ENCODE assay signal across 36 cellular contexts in genomic region chr18:35705988-35706387, GRCh38.
"Had no signal": no experiment of that assay in that cellular context is flagged by ENCODE, and none has a peak within 500 bp of the region (broad histone marks: within the 10 kb centered on the region; RNA-seq: fewer than 3 reads in every experiment).

No MANE protein-coding gene starts in this region.

- H3K27ac ChIP-seq: ascending aorta, cardiac muscle cell, VCaP had no signal

- H3K4me3 Mint-ChIP-seq: activated B cell treated with CpG ODN at 0.5 μM for 24 hours; activated CD4-positive, alpha-beta memory T cell treated with anti-CD3 and anti-CD28 coated beads, Interleukin-2, amount 10 ng/mL, durations not matched to agents 7 days and 5 days; activated CD4-positive, alpha-beta T cell treated with anti-CD3 and anti-CD28 coated beads, Interleukin-2, amount 10 ng/mL, durations not matched to agents 24 days and 14 days; activated CD8-positive, alpha-beta memory T cell treated with anti-CD3 and anti-CD28 coated beads, Interleukin-2, amount 10 ng/mL, durations not matched to agents 7 days and 5 days; activated CD8-positive, alpha-beta T cell treated with anti-CD3 and anti-CD28 coated beads, Interleukin-2, amount 10 ng/mL, durations not matched to agents 7 days and 5 days; activated naive CD4-positive, alpha-beta T cell treated with anti-CD3 and anti-CD28 coated beads, Interleukin-2, amount 10 ng/mL, durations not matched to agents 7 days and 5 days; activated naive CD4-positive, alpha-beta T cell treated with anti-CD3 and anti-CD28 coated beads, Interleukin-2, amount 50 U/mL, for 24 hours; activated naive CD8-positive, alpha-beta T cell; activated naive CD8-positive, alpha-beta T cell treated with anti-CD3 and anti-CD28 coated beads, Interleukin-2, amount 10 ng/mL, durations not matched to agents 7 days and 5 days; activated naive CD8-positive, alpha-beta T cell treated with anti-CD3 and anti-CD28 coated beads, Interleukin-2, amount 50 U/mL, for 24 hours; activated T-cell treated with anti-CD3 and anti-CD28 coated beads, Interleukin-2, amount 50 U/mL, for 24 hours; brain; central memory CD8-positive, alpha-beta T cell; T-helper 1 cell treated with Interleukin-12 subunit alpha and Interleukin-12 subunit beta and Interleukin-4 antibody, amounts not matched to agents 30 μg/mL and 1 μg/mL, for 36 hours; T-helper 2 cell treated with Interferon-gamma antibody and Interleukin-4, amounts not matched to agents 5 μg/mL and 100 μg/mL, for 36 hours had no signal

- H3K27me3 Mint-ChIP-seq: activated B cell treated with CpG ODN at 0.5 μM for 24 hours; activated CD4-positive, alpha-beta memory T cell treated with anti-CD3 and anti-CD28 coated beads, Interleukin-2, amount 10 ng/mL, durations not matched to agents 7 days and 5 days; activated CD4-positive, alpha-beta T cell treated with anti-CD3 and anti-CD28 coated beads, Interleukin-2, amount 10 ng/mL, durations not matched to agents 24 days and 14 days; activated CD8-positive, alpha-beta memory T cell treated with anti-CD3 and anti-CD28 coated beads, Interleukin-2, amount 10 ng/mL, durations not matched to agents 7 days and 5 days; activated naive CD4-positive, alpha-beta T cell treated with anti-CD3 and anti-CD28 coated beads, Interleukin-2, amount 10 ng/mL, durations not matched to agents 7 days and 5 days; activated naive CD4-positive, alpha-beta T cell treated with anti-CD3 and anti-CD28 coated beads, Interleukin-2, amount 50 U/mL, for 24 hours; activated naive CD8-positive, alpha-beta T cell; activated naive CD8-positive, alpha-beta T cell treated with anti-CD3 and anti-CD28 coated beads, Interleukin-2, amount 10 ng/mL, durations not matched to agents 7 days and 5 days; activated naive CD8-positive, alpha-beta T cell treated with anti-CD3 and anti-CD28 coated beads, Interleukin-2, amount 50 U/mL, for 24 hours; activated T-cell treated with anti-CD3 and anti-CD28 coated beads, Interleukin-2, amount 50 U/mL, for 24 hours; brain; central memory CD8-positive, alpha-beta T cell had no signal

- H3K4me1 ChIP-seq: ascending aorta had no signal

- H3K27me3 ChIP-seq: ascending aorta, cardiac muscle cell had no signal

- ATAC-seq: activated CD8-positive, alpha-beta memory T cell treated with anti-CD3 and anti-CD28 coated beads, Interleukin-2, amount 10 ng/mL, durations not matched to agents 7 days and 5 days; activated CD8-positive, alpha-beta T cell treated with anti-CD3 and anti-CD28 coated beads, Interleukin-2, amount 10 ng/mL, durations not matched to agents 7 days and 5 days; activated naive CD8-positive, alpha-beta T cell treated with anti-CD3 and anti-CD28 coated beads, Interleukin-2, amount 50 U/mL, for 24 hours had no signal

- FAIRE-seq: TTC549 had no signal

- H3K27ac Mint-ChIP-seq: activated B cell treated with CpG ODN at 0.5 μM for 24 hours; activated CD4-positive, alpha-beta memory T cell treated with anti-CD3 and anti-CD28 coated beads, Interleukin-2, amount 10 ng/mL, durations not matched to agents 7 days and 5 days; activated CD4-positive, alpha-beta T cell treated with anti-CD3 and anti-CD28 coated beads, Interleukin-2, amount 10 ng/mL, durations not matched to agents 24 days and 14 days; activated CD8-positive, alpha-beta memory T cell treated with anti-CD3 and anti-CD28 coated beads, Interleukin-2, amount 10 ng/mL, durations not matched to agents 7 days and 5 days; activated CD8-positive, alpha-beta T cell treated with anti-CD3 and anti-CD28 coated beads, Interleukin-2, amount 10 ng/mL, durations not matched to agents 7 days and 5 days; activated naive CD4-positive, alpha-beta T cell treated with anti-CD3 and anti-CD28 coated beads, Interleukin-2, amount 10 ng/mL, durations not matched to agents 7 days and 5 days; activated naive CD4-positive, alpha-beta T cell treated with anti-CD3 and anti-CD28 coated beads, Interleukin-2, amount 50 U/mL, for 24 hours; activated naive CD8-positive, alpha-beta T cell; activated naive CD8-positive, alpha-beta T cell treated with anti-CD3 and anti-CD28 coated beads, Interleukin-2, amount 10 ng/mL, durations not matched to agents 7 days and 5 days; activated naive CD8-positive, alpha-beta T cell treated with anti-CD3 and anti-CD28 coated beads, Interleukin-2, amount 50 U/mL, for 24 hours; activated T-cell treated with anti-CD3 and anti-CD28 coated beads, Interleukin-2, amount 50 U/mL, for 24 hours; activated T-helper 2 cell treated with anti-CD3 and anti-CD28 coated beads, Interferon-gamma antibody, Interleukin-2, Interleukin-4, amounts not matched to agents 10 μg/mL and 5 μg/mL and 100 μg/mL, durations not matched to agents 14 hours and 24 hours and 36 hours; brain; T-helper 1 cell treated with Interleukin-12 subunit alpha and Interleukin-12 subunit beta and Interleukin-4 antibody, amounts not matched to agents 30 μg/mL and 1 μg/mL, for 36 hours; T-helper 2 cell treated with Interferon-gamma antibody and Interleukin-4, amounts not matched to agents 5 μg/mL and 100 μg/mL, for 36 hours had no signal

- H3K4me3 ChIP-seq: ascending aorta, cardiac muscle cell had no signal

- H3K4me1 Mint-ChIP-seq: activated B cell treated with CpG ODN at 0.5 μM for 24 hours; activated CD4-positive, alpha-beta memory T cell treated with anti-CD3 and anti-CD28 coated beads, Interleukin-2, amount 10 ng/mL, durations not matched to agents 7 days and 5 days; activated CD4-positive, alpha-beta T cell treated with anti-CD3 and anti-CD28 coated beads, Interleukin-2, amount 10 ng/mL, durations not matched to agents 24 days and 14 days; activated CD8-positive, alpha-beta memory T cell treated with anti-CD3 and anti-CD28 coated beads, Interleukin-2, amount 10 ng/mL, durations not matched to agents 7 days and 5 days; activated naive CD4-positive, alpha-beta T cell treated with anti-CD3 and anti-CD28 coated beads, Interleukin-2, amount 10 ng/mL, durations not matched to agents 7 days and 5 days; activated naive CD4-positive, alpha-beta T cell treated with anti-CD3 and anti-CD28 coated beads, Interleukin-2, amount 50 U/mL, for 24 hours; activated naive CD8-positive, alpha-beta T cell treated with anti-CD3 and anti-CD28 coated beads, Interleukin-2, amount 10 ng/mL, durations not matched to agents 7 days and 5 days; activated naive CD8-positive, alpha-beta T cell treated with anti-CD3 and anti-CD28 coated beads, Interleukin-2, amount 50 U/mL, for 24 hours; brain; central memory CD8-positive, alpha-beta T cell had no signal

- H3K9me3 ChIP-seq: ascending aorta had no signal

- H3K9me3 Mint-ChIP-seq: activated B cell treated with CpG ODN at 0.5 μM for 24 hours; activated CD4-positive, alpha-beta memory T cell treated with anti-CD3 and anti-CD28 coated beads, Interleukin-2, amount 10 ng/mL, durations not matched to agents 7 days and 5 days; activated CD4-positive, alpha-beta T cell treated with anti-CD3 and anti-CD28 coated beads, Interleukin-2, amount 10 ng/mL, durations not matched to agents 24 days and 14 days; activated naive CD4-positive, alpha-beta T cell treated with anti-CD3 and anti-CD28 coated beads, Interleukin-2, amount 10 ng/mL, durations not matched to agents 7 days and 5 days; activated naive CD4-positive, alpha-beta T cell treated with anti-CD3 and anti-CD28 coated beads, Interleukin-2, amount 50 U/mL, for 24 hours; activated naive CD8-positive, alpha-beta T cell treated with anti-CD3 and anti-CD28 coated beads, Interleukin-2, amount 10 ng/mL, durations not matched to agents 7 days and 5 days; activated naive CD8-positive, alpha-beta T cell treated with anti-CD3 and anti-CD28 coated beads, Interleukin-2, amount 50 U/mL, for 24 hours; activated T-cell treated with anti-CD3 and anti-CD28 coated beads, Interleukin-2, amount 50 U/mL, for 24 hours; activated T-helper 2 cell treated with anti-CD3 and anti-CD28 coated beads, Interferon-gamma antibody, Interleukin-2, Interleukin-4, amounts not matched to agents 10 μg/mL and 5 μg/mL and 100 μg/mL, durations not matched to agents 14 hours and 24 hours and 36 hours; brain; central memory CD8-positive, alpha-beta T cell; T-helper 1 cell treated with Interleukin-12 subunit alpha and Interleukin-12 subunit beta and Interleukin-4 antibody, amounts not matched to agents 30 μg/mL and 1 μg/mL, for 36 hours; T-helper 2 cell treated with Interferon-gamma antibody and Interleukin-4, amounts not matched to agents 5 μg/mL and 100 μg/mL, for 36 hours had no signal

- DNase-seq: activated B cell treated with CpG ODN at 0.5 μM for 24 hours; activated CD4-positive, alpha-beta memory T cell treated with anti-CD3 and anti-CD28 coated beads, Interleukin-2, amount 10 ng/mL, durations not matched to agents 7 days and 5 days; activated CD4-positive, alpha-beta T cell treated with anti-CD3 and anti-CD28 coated beads for 4 hours; activated CD4-positive, alpha-beta T cell treated with anti-CD3 and anti-CD28 coated beads, Interleukin-2, amount 10 ng/mL, durations not matched to agents 24 days and 14 days; activated CD4-positive, alpha-beta T cell treated with anti-CD3 and anti-CD28 coated beads, Interleukin-2, amount 50 U/mL, for 48 hours; activated CD4-positive, CD25-positive, alpha-beta regulatory T cell treated with anti-CD3 and anti-CD28 coated beads, Interleukin-2, amount 50 U/mL, for 72 hours; activated CD8-positive, alpha-beta memory T cell treated with anti-CD3 and anti-CD28 coated beads for 24 hours; activated CD8-positive, alpha-beta memory T cell treated with anti-CD3 and anti-CD28 coated beads, Interleukin-2, amount 10 ng/mL, durations not matched to agents 7 days and 5 days; activated CD8-positive, alpha-beta memory T cell treated with anti-CD3 and anti-CD28 coated beads, Interleukin-2, amount 50 U/mL, for 48 hours; activated CD8-positive, alpha-beta T cell treated with anti-CD3 and anti-CD28 coated beads, Interleukin-2, amount 10 ng/mL, durations not matched to agents 7 days and 5 days; activated effector memory CD4-positive, alpha-beta T cell treated with Interleukin-2 at 50 U/mL for 16 hours; activated gamma-delta T cell; activated naive CD4-positive, alpha-beta T cell treated with anti-CD3 and anti-CD28 coated beads, Interleukin-2, amount 10 ng/mL, durations not matched to agents 7 days and 5 days; activated naive CD4-positive, alpha-beta T cell treated with Interleukin-2 at 50 U/mL for 16 hours; activated naive CD8-positive, alpha-beta T cell treated with anti-CD3 and anti-CD28 coated beads, Interleukin-2, amount 10 ng/mL, durations not matched to agents 7 days and 5 days; activated naive CD8-positive, alpha-beta T cell treated with anti-CD3 and anti-CD28 coated beads, Interleukin-2, amount 50 U/mL, for 24 hours; activated T-cell treated with anti-CD3 and anti-CD28 coated beads, Interleukin-2, amount 50 U/mL, for 24 hours; activated T-cell treated with anti-CD3 and anti-CD28 coated beads, Interleukin-2, amount 50 U/mL, for 48 hours; amygdala; anterior cingulate cortex; caudate nucleus; cerebellar nuclear complex; T-helper 1 cell; T-helper 2 cell; T-helper 9 cell had no signal
